Comparison of ENCODE assay signal across 26 cellular contexts in genomic region chrX:23251043-23251442, GRCh38.
DNase-seq lines count a peak whose midpoint lies in the region; ATAC-seq, FAIRE-seq and TF ChIP-seq lines count a peak whose summit lies in the region.
"Had no signal": no experiment of that assay in that cellular context is flagged by ENCODE, and none has a peak within 500 bp of the region (broad histone marks: within the 10 kb centered on the region; RNA-seq: fewer than 3 reads in every experiment).

No MANE protein-coding gene starts in this region.

- H3K4me3 ChIP-seq in OCI-LY3 (ENCODE audit: low read length) = no peak overlapping the region
- H3K4me3 ChIP-seq: BLaER1, GM12878 had no signal

- FAIRE-seq in RCC 7860 (lab: Jason Lieb, UNC) = no peak
- FAIRE-seq: A204.1, GM12878, GM12892, GM18507 had no signal

- peak; percentile 62 for ATAC-seq in stimulated activated memory B cell treated with anti-CD40 and anti-IgM and Interleukin-4, amounts not matched to agents 10 μg/mL and 1 μg/mL and 100 μg/mL, for 72 hours
- no peak for ATAC-seq in HG02981 (IDR thresholded peaks at IDR 0.05; ENCODE audit: unreplicated experiment)
- ATAC-seq: GM12878 had no signal

- no peak overlapping the region for H2AFZ ChIP-seq in OCI-LY3 (ENCODE audit: low read depth, low read length)

- 0 out of 2 replicates have a peak, but pooled peaks cover 2% of the 10 kb centered on the region for H3K9me3 ChIP-seq in OCI-LY3 (ENCODE audit: insufficient read depth, low read length)
- H3K9me3 ChIP-seq: BE2C had no signal

- H3K36me3 ChIP-seq in OCI-LY3 (replicated peaks; ENCODE audit: low read depth, low read length) = no peaks in the 10 kb centered on the region
- H3K36me3 ChIP-seq: BE2C, BLaER1 had no signal

- H3K27me3 ChIP-seq in OCI-LY3 (ENCODE audit: low read depth, low read length) = no peaks in the 10 kb centered on the region
- H3K27me3 ChIP-seq: BE2C, BLaER1 had no signal

- H3K36me3 Mint-ChIP-seq in stimulated activated memory B cell treated with anti-CD40 and anti-IgM and Interleukin-4, amounts not matched to agents 10 μg/mL and 1 μg/mL and 100 μg/mL, for 72 hours = no peaks in the 10 kb centered on the region
- H3K36me3 Mint-ChIP-seq in osteocyte (ENCODE audit: unreplicated experiment) = no peaks in the 10 kb centered on the region
- H3K36me3 Mint-ChIP-seq: CD14-positive monocyte; CD4-positive, alpha-beta memory T cell; CD4-positive, CD25-positive, alpha-beta regulatory T cell; CD8-positive, alpha-beta memory T cell had no signal

- no peak overlapping the region for H3K9ac ChIP-seq in OCI-LY3 (ENCODE audit: low read length)
- H3K9ac ChIP-seq: BLaER1 had no signal

- H3K27ac Mint-ChIP-seq in stimulated activated memory B cell treated with anti-CD40 and anti-IgM and Interleukin-4, amounts not matched to agents 10 μg/mL and 1 μg/mL and 100 μg/mL, for 72 hours = no peak overlapping the region
- no peak overlapping the region for H3K27ac Mint-ChIP-seq in osteocyte (ENCODE audit: unreplicated experiment)
- H3K27ac Mint-ChIP-seq: CD14-positive monocyte; CD4-positive, alpha-beta memory T cell; CD4-positive, CD25-positive, alpha-beta regulatory T cell; CD8-positive, alpha-beta memory T cell had no signal

- no peak for DNase-seq in osteocyte (ENCODE audit: extremely low spot score, unreplicated experiment)
- DNase-seq in RCC 7860 (ENCODE audit: low spot score) = no peak
- DNase-seq: 8988T; ACHN; BE2C; C1 segment of cervical spinal cord; CD4-positive, alpha-beta memory T cell; CD4-positive, CD25-positive, alpha-beta regulatory T cell; CD8-positive, alpha-beta memory T cell; COR-L47; DMS 273 treated with DMSO at 0.1 percent for 48 hours; DMS153; DMS53; DMS79; DND-41; EL; GDM1 had no signal

- H4K20me1 ChIP-seq in OCI-LY3 (ENCODE audit: insufficient read depth, low read length) = no peaks in the 10 kb centered on the region
- H4K20me1 ChIP-seq: BLaER1 had no signal

- peaks cover 8% of the 10 kb centered on the region for H3K9me3 Mint-ChIP-seq in stimulated activated memory B cell treated with anti-CD40 and anti-IgM and Interleukin-4, amounts not matched to agents 10 μg/mL and 1 μg/mL and 100 μg/mL, for 72 hours
- H3K9me3 Mint-ChIP-seq in osteocyte (ENCODE audit: unreplicated experiment) = peaks cover 28% of the 10 kb centered on the region

- TF ChIP-seq CTCF in OCI-LY3 (IDR thresholded peaks at IDR 0.05; ENCODE audit: low read depth, low read length) (no peak), osteocyte (IDR thresholded peaks at IDR 0.05) (no peak)

- H3K27me3 Mint-ChIP-seq in stimulated activated memory B cell treated with anti-CD40 and anti-IgM and Interleukin-4, amounts not matched to agents 10 μg/mL and 1 μg/mL and 100 μg/mL, for 72 hours = no peaks in the 10 kb centered on the region
- no peaks in the 10 kb centered on the region for H3K27me3 Mint-ChIP-seq in osteocyte (ENCODE audit: unreplicated experiment)
- H3K27me3 Mint-ChIP-seq: CD4-positive, alpha-beta memory T cell; CD4-positive, CD25-positive, alpha-beta regulatory T cell had no signal

- H3K4me1 Mint-ChIP-seq in stimulated activated memory B cell treated with anti-CD40 and anti-IgM and Interleukin-4, amounts not matched to agents 10 μg/mL and 1 μg/mL and 100 μg/mL, for 72 hours = no peaks in the 10 kb centered on the region
- no peaks in the 10 kb centered on the region for H3K4me1 Mint-ChIP-seq in osteocyte (ENCODE audit: unreplicated experiment)
- H3K4me1 Mint-ChIP-seq: CD14-positive monocyte; CD4-positive, alpha-beta memory T cell; CD4-positive, CD25-positive, alpha-beta regulatory T cell; CD8-positive, alpha-beta memory T cell had no signal

- no peaks in the 10 kb centered on the region for H3K79me2 ChIP-seq in OCI-LY3 (ENCODE audit: low read length)

- no peak overlapping the region for H3K27ac ChIP-seq in OCI-LY3 (ENCODE audit: low read length)
- H3K27ac ChIP-seq: BLaER1 had no signal

- no peak overlapping the region for H3K4me3 Mint-ChIP-seq in stimulated activated memory B cell treated with anti-CD40 and anti-IgM and Interleukin-4, amounts not matched to agents 10 μg/mL and 1 μg/mL and 100 μg/mL, for 72 hours
- H3K4me3 Mint-ChIP-seq in osteocyte (ENCODE audit: unreplicated experiment) = no peak overlapping the region
- H3K4me3 Mint-ChIP-seq: CD14-positive monocyte; CD4-positive, alpha-beta memory T cell; CD4-positive, CD25-positive, alpha-beta regulatory T cell; CD8-positive, alpha-beta memory T cell had no signal

- H3K4me1 ChIP-seq in OCI-LY3 (ENCODE audit: low read length) = peaks cover 14% of the 10 kb centered on the region
- H3K4me1 ChIP-seq: BE2C, BLaER1 had no signal

- H3K4me2 ChIP-seq in OCI-LY3 (ENCODE audit: low read length) = peak overlapping the region; percentile 28; the same call in 1 of the 2 replicates
- H3K4me2 ChIP-seq: BLaER1 had no signal
